ENCODE assay signal across 29 cellular contexts in genomic region chr4:132238697-132239096, GRCh38.
"Had no signal": no experiment of that assay in that cellular context is flagged by ENCODE, and none has a peak within 500 bp of the region (broad histone marks: within the 10 kb centered on the region; RNA-seq: fewer than 3 reads in every experiment).

No MANE protein-coding gene starts in this region.

- H3K4me1 ChIP-seq: gastrocnemius medialis, parathyroid adenoma, right lobe of liver, suprapubic skin, transverse colon, upper lobe of right lung, vagina had no signal

- ATAC-seq: esophagus mucosa; gastrocnemius medialis; left lobe of liver; natural killer cell treated with Interleukin-12 subunit alpha and Interleukin-12 subunit beta and Interleukin-15 and Interleukin-18, amount 100 ng/mL, for 72 hours; right lobe of liver; stimulated activated naive CD8-positive, alpha-beta T cell treated with anti-CD3 and anti-CD28 coated beads, Interleukin-15, amount 100 ng/mL, for 72 hours; upper lobe of right lung had no signal

- H3K36me3 ChIP-seq: gastrocnemius medialis, right lobe of liver, suprapubic skin, transverse colon, upper lobe of right lung, vagina had no signal

- DNase-seq: effector CD8-positive, alpha-beta T cell; endodermal cell; foreskin fibroblast; gastrocnemius medialis; head of caudate nucleus; kidney; naive B cell; right lobe of liver; stimulated activated CD4-positive, alpha-beta T cell treated with anti-CD3 and anti-CD28 coated beads, Interleukin-12 subunit alpha, Interleukin-12 subunit beta, amount 100 ng/mL, for 4 hours; stimulated activated CD4-positive, alpha-beta T cell treated with anti-CD3 and anti-CD28 coated beads, Interleukin-1b, Interleukin-23, amount 100 ng/mL, for 48 hours; stimulated activated CD4-positive, alpha-beta T cell treated with anti-CD3 and anti-CD28 coated beads, Interleukin-4, amount 100 ng/mL, for 1 hour; stimulated activated CD8-positive, alpha-beta memory T cell treated with anti-CD3 and anti-CD28 coated beads, Interleukin-4, amount 100 ng/mL, for 48 hours; stimulated activated naive CD4-positive, alpha-beta T cell; stimulated activated naive CD8-positive, alpha-beta T cell treated with anti-CD3 and anti-CD28 coated beads, Interleukin-15, amount 100 ng/mL, for 72 hours; transverse colon; upper lobe of right lung had no signal

- FAIRE-seq: kidney had no signal

- H3K4me2 ChIP-seq: smooth muscle cell had no signal

- H3K4me3 Mint-ChIP-seq: dendritic cell treated with granulocyte-macrophage colony-stimulating factor and Interleukin-4, amounts not matched to agents 40 ng/mL and 50 ng/mL, for 4 days; endodermal cell; memory B cell; naive B cell; natural killer cell treated with Interleukin-12 subunit alpha and Interleukin-12 subunit beta and Interleukin-15 and Interleukin-18, amount 100 ng/mL, for 72 hours; neural crest cell; stimulated activated naive CD8-positive, alpha-beta T cell treated with anti-CD3 and anti-CD28 coated beads, Interleukin-15, amount 100 ng/mL, for 72 hours had no signal

- H3K36me3 Mint-ChIP-seq: memory B cell, naive B cell had no signal

- H3K27me3 Mint-ChIP-seq: dendritic cell treated with granulocyte-macrophage colony-stimulating factor and Interleukin-4, amounts not matched to agents 40 ng/mL and 50 ng/mL, for 4 days; memory B cell; naive B cell; natural killer cell treated with Interleukin-12 subunit alpha and Interleukin-12 subunit beta and Interleukin-15 and Interleukin-18, amount 100 ng/mL, for 72 hours; progenitor cell of endocrine pancreas; stimulated activated naive CD8-positive, alpha-beta T cell treated with anti-CD3 and anti-CD28 coated beads, Interleukin-15, amount 100 ng/mL, for 72 hours had no signal

- H3K4me3 ChIP-seq: gastrocnemius medialis, lung, right lobe of liver, smooth muscle cell, suprapubic skin, transverse colon, upper lobe of right lung, vagina had no signal

- H2AFZ ChIP-seq: parathyroid adenoma had no signal

- H3K79me2 ChIP-seq: parathyroid adenoma had no signal

- H3K27me3 ChIP-seq: gastrocnemius medialis, right lobe of liver, suprapubic skin, transverse colon, upper lobe of right lung, vagina had no signal

- H3K27ac ChIP-seq: epithelial cell of prostate, gastrocnemius medialis, parathyroid adenoma, right lobe of liver, suprapubic skin, transverse colon, upper lobe of right lung, vagina had no signal

- H3K9me3 ChIP-seq: gastrocnemius medialis, right lobe of liver, suprapubic skin, upper lobe of right lung, vagina had no signal

- H3K27ac Mint-ChIP-seq: dendritic cell treated with granulocyte-macrophage colony-stimulating factor and Interleukin-4, amounts not matched to agents 40 ng/mL and 50 ng/mL, for 4 days; endodermal cell; memory B cell; naive B cell; natural killer cell treated with Interleukin-12 subunit alpha and Interleukin-12 subunit beta and Interleukin-15 and Interleukin-18, amount 100 ng/mL, for 72 hours; progenitor cell of endocrine pancreas; stimulated activated naive CD8-positive, alpha-beta T cell treated with anti-CD3 and anti-CD28 coated beads, Interleukin-15, amount 100 ng/mL, for 72 hours had no signal

- H3K4me1 Mint-ChIP-seq: endodermal cell; memory B cell; naive B cell; neural crest cell; stimulated activated naive CD8-positive, alpha-beta T cell treated with anti-CD3 and anti-CD28 coated beads, Interleukin-15, amount 100 ng/mL, for 72 hours had no signal

- H3K9me3 Mint-ChIP-seq: dendritic cell treated with granulocyte-macrophage colony-stimulating factor and Interleukin-4, amounts not matched to agents 40 ng/mL and 50 ng/mL, for 4 days had no signal
